Comparison of ENCODE assay signal across 9 cellular contexts in the genomic region with DNA sequence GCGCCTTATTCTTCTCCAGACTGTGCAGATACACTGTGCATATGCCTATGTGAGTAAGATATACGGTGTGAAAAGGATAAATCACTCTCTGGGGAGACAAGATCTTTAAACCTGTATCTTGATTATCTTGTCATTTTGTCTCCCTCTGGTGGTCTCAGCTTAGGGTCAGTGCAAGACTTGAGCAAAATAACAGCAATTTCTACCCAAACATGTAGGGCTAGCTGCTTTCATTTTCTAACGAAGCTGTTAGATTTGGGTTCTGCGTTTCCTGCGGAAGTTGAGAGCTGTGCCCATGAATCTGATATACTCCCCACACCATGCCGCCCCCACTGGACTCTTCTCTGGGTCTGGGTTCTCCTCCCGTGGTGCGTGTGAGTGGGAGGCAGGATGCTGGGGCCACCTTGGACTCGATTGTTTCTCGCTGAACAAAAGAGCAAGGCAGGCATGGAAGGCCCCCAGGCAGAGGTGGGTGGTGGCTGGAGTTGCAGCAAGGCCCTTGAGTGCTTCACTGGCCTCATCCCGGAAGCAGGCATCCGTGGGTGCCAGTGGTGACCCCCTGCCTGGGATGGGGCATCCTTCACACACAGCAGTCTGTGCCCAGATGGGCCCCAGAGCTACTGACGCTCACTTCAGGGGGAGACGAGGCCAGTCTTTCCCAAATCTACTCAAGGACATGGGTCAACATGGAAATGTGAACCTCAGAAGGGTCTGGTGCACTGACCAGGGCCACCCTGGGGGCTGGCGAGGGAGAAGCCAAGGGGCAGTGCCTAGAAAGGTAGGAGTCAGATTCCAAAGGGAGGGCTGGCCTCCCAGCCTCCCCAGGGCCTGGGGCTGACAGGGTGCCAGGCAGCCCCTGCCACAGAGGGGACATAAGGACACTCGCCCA.
DNase-seq lines count a peak whose midpoint lies in the region; ATAC-seq and TF ChIP-seq lines count a peak whose summit lies in the region.
"Had no signal": no experiment of that assay in that cellular context is flagged by ENCODE, and none has a peak within 500 bp of the region (broad histone marks: within the 10 kb centered on the region; RNA-seq: fewer than 3 reads in every experiment).

No MANE protein-coding gene starts in this region.

- BruUV-seq in mammary epithelial cell (replicated peaks; lab: Mats Ljungman, UMichigan): no TSS peak

- no peak overlapping the region for H3K4me3 Mint-ChIP-seq in WTC11

- H3K4me3 ChIP-seq in breast epithelium: peak overlapping the region in 2 of 3 donors; percentile 9 to 11
- H3K4me3 ChIP-seq in mammary epithelial cell (replicated peaks in 1 of 3; ENCODE audit: insufficient read depth in 1 of 3, low read depth in 2 of 3, low read length in 3 of 3): no peak overlapping the region

- no peak overlapping the region for H2AFZ ChIP-seq in mammary epithelial cell (ENCODE audit: low read depth, low read length)

- H3K27ac ChIP-seq in breast epithelium (no peak overlapping the region), mammary epithelial cell (ENCODE audit: insufficient read depth, low read depth, low read length) (no peak overlapping the region), foreskin keratinocyte (no peak overlapping the region), temporal lobe (ENCODE audit: low read depth, low read length) (peak overlapping the region; percentile 82)

- H3K79me2 ChIP-seq in mammary epithelial cell (ENCODE audit: insufficient read depth, low read length): no peaks in the 10 kb centered on the region

- H3K4me1 Mint-ChIP-seq in WTC11: peaks cover 11% of the 10 kb centered on the region

- no peaks in the 10 kb centered on the region for H3K27me3 ChIP-seq in breast epithelium
- H3K27me3 ChIP-seq in mammary epithelial cell (ENCODE audit: insufficient read depth, low read length): no peaks in the 10 kb centered on the region
- no peaks in the 10 kb centered on the region for H3K27me3 ChIP-seq in foreskin keratinocyte

- H3K36me3 ChIP-seq in breast epithelium (no peaks in the 10 kb centered on the region), mammary epithelial cell (ENCODE audit: insufficient read depth, low read length) (no peaks in the 10 kb centered on the region)

- ATAC-seq in WTC11 (peak; percentile 31), foreskin keratinocyte (no peak)

- CTCF ChIA-PET in mammary epithelial cell (lab: Charles Lee; ENCODE audit: low non-redundant PET) (no interaction called here), WTC11 (lab: Charles Lee) (interaction anchor here (0.6 to 8.2 kb wide), 57 partner anchors 10 to 238 kb away, joined by 3 to 153 read pairs (median 5); a partner anchor contains a TSS)

- in situ Hi-C loops in mammary epithelial cell (cut with MboI; ENCODE audit: low sequenced_read_pairs in 2 of 2): no loop called here

- no peak overlapping the region for H3K27ac Mint-ChIP-seq in WTC11

- H3K36me3 Mint-ChIP-seq in WTC11: peaks cover 4% of the 10 kb centered on the region

- peaks cover 8% of the 10 kb centered on the region for H3K9me3 Mint-ChIP-seq in WTC11

- DNase-seq in breast epithelium (ENCODE audit: low spot score in 2 of 2): no peak
- no peak for DNase-seq in mammary epithelial cell
- DNase-seq in WTC11 (ENCODE audit: low spot score): no peak
- DNase-seq in foreskin keratinocyte: no peak
- no peak for DNase-seq in OCI-M2 (lab: John Stamatoyannopoulos, UW; ENCODE audit: unreplicated experiment)
- DNase-seq in islet precursor cell: no peak
- DNase-seq in kidney tubule cell (ENCODE audit: low spot score): no peak
- DNase-seq: GF-D8 had no signal

- intact Hi-C loops in breast epithelium (cut with DNase I; ENCODE audit: low total_unique reads): no loop called here
- intact Hi-C loops in mammary epithelial cell (cut with micrococcal nuclease): no loop called here

- no peaks in the 10 kb centered on the region for H3K4me1 ChIP-seq in breast epithelium
- H3K4me1 ChIP-seq in mammary epithelial cell (ENCODE audit: insufficient read depth, low read length): no peaks in the 10 kb centered on the region
- peaks cover 6% of the 10 kb centered on the region for H3K4me1 ChIP-seq in foreskin keratinocyte

- H4K20me1 ChIP-seq in mammary epithelial cell (ENCODE audit: insufficient read depth, low read length): no peaks in the 10 kb centered on the region

- H3K9ac ChIP-seq in mammary epithelial cell (ENCODE audit: insufficient read depth, low read length): no peak overlapping the region

- 33% methylated on average over 11 of the region's 16 CpGs for WGBS in mammary epithelial cell (ENCODE audit: low coverage, missing lambda C conversion rate)

- no peaks in the 10 kb centered on the region for H3K27me3 Mint-ChIP-seq in WTC11 (ENCODE audit: low read depth)

- H3K4me2 ChIP-seq in mammary epithelial cell (ENCODE audit: insufficient read depth, low read depth, low read length): no peak overlapping the region

- H3K9me3 ChIP-seq in breast epithelium (peaks cover 0 to 1% of the 10 kb centered on the region in 2 donors), mammary epithelial cell (replicated peaks; ENCODE audit: insufficient read depth, low read length) (peaks cover 53% of the 10 kb centered on the region)

- dilution Hi-C loops in mammary epithelial cell (cut with HindIII; ENCODE audit: low sequenced_read_pairs): loop anchor here (5.0 kb wide), 1 partner anchor 38 kb away; no protein-coding TSS in a partner anchor

- TF ChIP-seq CTCF in breast epithelium (IDR thresholded peaks at IDR 0.05) (no peak), mammary epithelial cell (conservative IDR thresholded peaks at IDR 0.05 in 1 of 2, IDR thresholded peaks at IDR 0.05 in 1 of 2; ENCODE audit: extremely low read depth in 1 of 2, insufficient read depth in 1 of 2, low read depth in 1 of 2, low read length in 2 of 2) (no peak), WTC11 (IDR thresholded peaks at IDR 0.05) (no peak), foreskin keratinocyte (conservative IDR thresholded peaks at IDR 0.05) (peak; percentile 16)

- POLR2A ChIA-PET in WTC11 (lab: Charles Lee): no interaction called here

- TF ChIP-seq POLR2A in breast epithelium (IDR thresholded peaks at IDR 0.05): no peak

TF ChIP-seq in WTC11, 78 proteins besides CTCF, POLR2A, EP300 and RAD21:
- TF ChIP-seq FOXP1 (CRISPR knock-in tag; IDR thresholded peaks at IDR 0.05; ENCODE audit: borderline replicate concordance): 0 out of 2 replicates have a peak, but pooled peaks have one; percentile 26
- TF ChIP-seq, protein P1, sequence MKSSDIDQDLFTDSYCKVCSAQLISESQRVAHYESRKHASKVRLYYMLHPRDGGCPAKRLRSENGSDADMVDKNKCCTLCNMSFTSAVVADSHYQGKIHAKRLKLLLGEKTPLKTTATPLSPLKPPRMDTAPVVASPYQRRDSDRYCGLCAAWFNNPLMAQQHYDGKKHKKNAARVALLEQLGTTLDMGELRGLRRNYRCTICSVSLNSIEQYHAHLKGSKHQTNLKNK (CRISPR knock-in tag; IDR thresholded peaks at IDR 0.05): no peak

Comparison
In these comparisons a context has a peak if more than half of its experiments do, and no peak if none do; other contexts are left out.
1. H3K4me3 ChIP-seq: peak in breast epithelium (2 of 3); none in mammary epithelial cell (0 of 3).